In genomic region chr16:17160285-17160854, GRCh38 we compare ENCODE assay signal across 18 cellular contexts.
DNase-seq lines count a peak whose midpoint lies in the region; ATAC-seq and TF ChIP-seq lines count a peak whose summit lies in the region.
"Had no signal": no experiment of that assay in that cellular context is flagged by ENCODE, and none has a peak within 500 bp of the region (broad histone marks: within the 10 kb centered on the region; RNA-seq: fewer than 3 reads in every experiment).

No MANE protein-coding gene starts in this region.

- H3K27me3 ChIP-seq in testis: no peaks in the 10 kb centered on the region
- H3K27me3 ChIP-seq: adrenal gland, colonic mucosa, esophagus muscularis mucosa had no signal

- no peaks in the 10 kb centered on the region for H3K4me1 ChIP-seq in testis
- H3K4me1 ChIP-seq: adrenal gland, colonic mucosa, esophagus muscularis mucosa, left ventricle myocardium inferior had no signal

- ATAC-seq in WTC11 (peak; percentile 60), Right ventricle myocardium superior (ENCODE audit: poor library complexity) (no peak)
- ATAC-seq in activated T-cell treated with anti-CD3 and anti-CD28 coated beads, Interleukin-2, amount 50 U/mL, for 72 hours (replicated peaks in 1 of 2): no peak
- ATAC-seq: GM12878 had no signal

- CTCF ChIA-PET in WTC11 (lab: Charles Lee): interaction anchor here (1.0 to 2.3 kb wide), 5 partner anchors 10 to 385 kb away, joined by 3 to 8 read pairs (median 3); no protein-coding TSS in a partner anchor

- no peaks in the 10 kb centered on the region for H3K36me3 Mint-ChIP-seq in WTC11
- no peaks in the 10 kb centered on the region for H3K36me3 Mint-ChIP-seq in activated T-cell treated with anti-CD3 and anti-CD28 coated beads, Interleukin-2, amount 50 U/mL, for 72 hours (ENCODE audit: insufficient read depth in 2 of 2)

- 55 to 57% methylated on average over 18 of the region's 18 CpGs for WGBS in testis, 2 donors

- no peak overlapping the region for H3K27ac ChIP-seq in testis
- H3K27ac ChIP-seq: adrenal gland, colonic mucosa, esophagus muscularis mucosa, left ventricle myocardium inferior had no signal

- TF ChIP-seq POLR2A in testis (IDR thresholded peaks at IDR 0.05): no peak

- H3K9me3 Mint-ChIP-seq in WTC11: no peaks in the 10 kb centered on the region
- H3K9me3 Mint-ChIP-seq in activated T-cell treated with anti-CD3 and anti-CD28 coated beads, Interleukin-2, amount 50 U/mL, for 72 hours: no peaks in the 10 kb centered on the region
- H3K9me3 Mint-ChIP-seq: activated CD4-positive, alpha-beta T cell treated with anti-CD3 and anti-CD28 coated beads, Interleukin-2, amount 10 ng/mL, durations not matched to agents 24 days and 14 days; T-helper 2 cell treated with Interferon-gamma antibody and Interleukin-4, amounts not matched to agents 5 μg/mL and 100 μg/mL, for 36 hours had no signal

- H3K4me3 ChIP-seq in testis: no peak overlapping the region
- H3K4me3 ChIP-seq: adrenal gland, colonic mucosa, esophagus muscularis mucosa, GM12878, left ventricle myocardium inferior had no signal

- TF ChIP-seq CTCF in WTC11 (IDR thresholded peaks at IDR 0.05) (no peak), testis (IDR thresholded peaks at IDR 0.05) (no peak)

- POLR2A ChIA-PET in WTC11 (lab: Charles Lee): interaction anchor here (1.2 kb wide), 1 partner anchor 11 kb away, joined by 5 read pairs; no protein-coding TSS in a partner anchor

- DNase-seq in EL (peak; percentile 10), NCI-H1105 (lab: John Stamatoyannopoulos, UW) (peak; percentile 28), WTC11 (ENCODE audit: low spot score) (no peak), left kidney (ENCODE audit: low read depth, low spot score) (peak; percentile 49), Right ventricle myocardium superior (no peak), testis (no peak), NCI-H2196 (lab: John Stamatoyannopoulos, UW; ENCODE audit: unreplicated experiment) (no peak)
- no peak for DNase-seq in activated T-cell treated with anti-CD3 and anti-CD28 coated beads, Interleukin-2, amount 50 U/mL, for 72 hours
- DNase-seq: activated CD4-positive, alpha-beta T cell treated with anti-CD3 and anti-CD28 coated beads, Interleukin-2, amount 10 ng/mL, durations not matched to agents 24 days and 14 days; activated T-cell treated with anti-CD3 and anti-CD28 coated beads, Interleukin-2, amount 50 U/mL, for 1 hour; adrenal gland; colonic mucosa; DND-41; left ventricle myocardium inferior; NCI-H526 had no signal

- H3K4me1 Mint-ChIP-seq in WTC11: peaks cover 25% of the 10 kb centered on the region
- H3K4me1 Mint-ChIP-seq in activated T-cell treated with anti-CD3 and anti-CD28 coated beads, Interleukin-2, amount 50 U/mL, for 72 hours (ENCODE audit: low read depth): no peaks in the 10 kb centered on the region
- H3K4me1 Mint-ChIP-seq: activated CD4-positive, alpha-beta T cell treated with anti-CD3 and anti-CD28 coated beads, Interleukin-2, amount 10 ng/mL, durations not matched to agents 24 days and 14 days had no signal

- peak overlapping the region; percentile 1; the same call in 1 of the 2 replicates for H3K27ac Mint-ChIP-seq in WTC11
- no peak overlapping the region for H3K27ac Mint-ChIP-seq in activated T-cell treated with anti-CD3 and anti-CD28 coated beads, Interleukin-2, amount 50 U/mL, for 72 hours
- H3K27ac Mint-ChIP-seq: activated CD4-positive, alpha-beta T cell treated with anti-CD3 and anti-CD28 coated beads, Interleukin-2, amount 10 ng/mL, durations not matched to agents 24 days and 14 days; T-helper 2 cell treated with Interferon-gamma antibody and Interleukin-4, amounts not matched to agents 5 μg/mL and 100 μg/mL, for 36 hours had no signal

- intact Hi-C loops in Right ventricle myocardium superior (cut with DNase I) (no loop called here), testis (cut with DNase I; ENCODE audit: low total_unique reads) (no loop called here)

- H3K36me3 ChIP-seq in testis (ENCODE audit: low read depth, missing control alignments): no peaks in the 10 kb centered on the region
- H3K36me3 ChIP-seq: adrenal gland, colonic mucosa, left ventricle myocardium inferior had no signal

- H3K9me3 ChIP-seq in testis: no peaks in the 10 kb centered on the region
- H3K9me3 ChIP-seq: adrenal gland, colonic mucosa, esophagus muscularis mucosa, left ventricle myocardium inferior had no signal

- no peak overlapping the region for H3K4me3 Mint-ChIP-seq in WTC11
- H3K4me3 Mint-ChIP-seq in activated T-cell treated with anti-CD3 and anti-CD28 coated beads, Interleukin-2, amount 50 U/mL, for 72 hours: no peak overlapping the region
- H3K4me3 Mint-ChIP-seq: activated CD4-positive, alpha-beta T cell treated with anti-CD3 and anti-CD28 coated beads, Interleukin-2, amount 10 ng/mL, durations not matched to agents 24 days and 14 days; T-helper 2 cell treated with Interferon-gamma antibody and Interleukin-4, amounts not matched to agents 5 μg/mL and 100 μg/mL, for 36 hours had no signal

- H3K27me3 Mint-ChIP-seq in WTC11 (ENCODE audit: low read depth): no peaks in the 10 kb centered on the region
- H3K27me3 Mint-ChIP-seq in activated T-cell treated with anti-CD3 and anti-CD28 coated beads, Interleukin-2, amount 50 U/mL, for 72 hours (ENCODE audit: low read depth): no peaks in the 10 kb centered on the region
- H3K27me3 Mint-ChIP-seq: activated CD4-positive, alpha-beta T cell treated with anti-CD3 and anti-CD28 coated beads, Interleukin-2, amount 10 ng/mL, durations not matched to agents 24 days and 14 days had no signal

TF ChIP-seq in WTC11, 78 proteins besides CTCF, POLR2A, EP300 and RAD21:
- TF ChIP-seq GABPB1 (CRISPR knock-in tag; IDR thresholded peaks at IDR 0.05): no peak
- no peak for TF ChIP-seq NR3C1 (CRISPR knock-in tag; conservative IDR thresholded peaks at IDR 0.05; ENCODE audit: low read depth)
- no peak for TF ChIP-seq ZNF263 (CRISPR knock-in tag; IDR thresholded peaks at IDR 0.05; ENCODE audit: low read depth)
- TF ChIP-seq, protein P1, sequence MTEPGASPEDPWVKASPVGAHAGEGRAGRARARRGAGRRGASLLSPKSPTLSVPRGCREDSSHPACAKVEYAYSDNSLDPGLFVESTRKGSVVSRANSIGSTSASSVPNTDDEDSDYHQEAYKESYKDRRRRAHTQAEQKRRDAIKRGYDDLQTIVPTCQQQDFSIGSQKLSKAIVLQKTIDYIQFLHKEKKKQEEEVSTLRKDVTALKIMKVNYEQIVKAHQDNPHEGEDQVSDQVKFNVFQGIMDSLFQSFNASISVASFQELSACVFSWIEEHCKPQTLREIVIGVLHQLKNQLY (CRISPR knock-in tag; IDR thresholded peaks at IDR 0.05): no peak

Comparison
In these comparisons a context has a peak if more than half of its experiments do, and no peak if none do; other contexts are left out.
1. DNase-seq: peak in EL (single experiment), NCI-H1105 (single experiment) and left kidney (single experiment); none in WTC11 (single experiment), Right ventricle myocardium superior (single experiment), testis (single experiment), NCI-H2196 (single experiment) and activated T-cell treated with anti-CD3 and anti-CD28 coated beads, Interleukin-2, amount 50 U/mL, for 72 hours (0 of 2).